1 cellular context compared by ENCODE assay signal in the genomic region with DNA sequence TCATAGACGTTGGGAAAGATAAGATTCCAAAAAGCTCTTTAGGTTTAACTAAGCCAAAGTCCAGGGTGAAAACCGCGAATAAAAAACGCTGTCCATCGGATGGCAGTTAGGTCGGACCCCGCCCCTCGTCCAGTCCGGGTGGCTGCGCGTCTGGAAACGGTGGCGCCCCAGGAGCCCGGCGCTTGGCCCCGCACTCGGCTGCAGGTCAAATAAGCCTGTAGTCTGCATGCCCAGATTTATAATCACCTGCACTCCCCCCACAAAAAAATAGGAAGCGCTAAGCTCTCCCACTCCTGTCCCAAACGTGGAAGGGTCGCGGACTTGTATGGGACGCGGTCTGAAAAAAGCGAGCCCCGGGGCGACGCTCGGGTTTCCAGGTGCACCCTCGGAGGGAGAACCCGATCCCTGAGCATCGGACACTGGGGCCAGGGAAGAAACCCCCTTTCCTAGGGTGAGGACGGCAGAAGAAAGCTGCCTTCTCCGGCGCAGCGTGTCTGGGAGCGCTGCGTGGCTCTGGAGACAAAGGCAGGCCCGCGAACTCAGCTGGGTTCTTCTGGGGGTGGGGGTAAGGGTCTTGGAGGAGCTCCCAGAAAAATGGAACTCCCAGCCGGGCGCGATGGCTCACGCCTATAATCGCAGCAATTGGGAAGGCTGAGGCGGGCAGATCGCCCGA.
TF ChIP-seq lines count a peak whose summit lies in the region.

No MANE protein-coding gene starts in this region.

TF ChIP-seq in K562, 482 proteins besides CTCF, POLR2A, EP300 and RAD21 (continued from another document and continues in another):
- TF ChIP-seq PRDM10 (IDR thresholded peaks at IDR 0.05; ENCODE audit: partially characterized antibody) (no peak), HCFC1 (IDR thresholded peaks at IDR 0.05; ENCODE audit: low read depth, low read length) (no peak), ZNF143 (CRISPR knock-in tag; IDR thresholded peaks at IDR 0.05) (no peak), POLR2G (IDR thresholded peaks at IDR 0.05; ENCODE audit: low read depth, low read length) (peak; percentile 80), SNRNP70 (optimal IDR thresholded peaks at IDR 0.05; ENCODE audit: low read depth, low read length) (no peak), CEBPG (CRISPR knock-in tag; IDR thresholded peaks at IDR 0.05) (no peak), CEBPG (tag; conservative IDR thresholded peaks at IDR 0.05 in 1 of 2, IDR thresholded peaks at IDR 0.05 in 1 of 2) (no peak), DACH1 (IDR thresholded peaks at IDR 0.05; ENCODE audit: partially characterized antibody) (peak; percentile 79), ZNF324 (CRISPR knock-in tag; IDR thresholded peaks at IDR 0.05) (no peak), SETDB1 (IDR thresholded peaks at IDR 0.05; ENCODE audit: low read length) (no peak), CHD1 (IDR thresholded peaks at IDR 0.05; ENCODE audit: low read length) (peak; percentile 63), ATF7 (IDR thresholded peaks at IDR 0.05) (no peak), JUNB (CRISPR knock-in tag; conservative IDR thresholded peaks at IDR 0.05) (no peak), DIDO1 (tag; IDR thresholded peaks at IDR 0.05; ENCODE audit: low read depth) (no peak), SREBF2 (CRISPR knock-in tag; IDR thresholded peaks at IDR 0.05) (no peak), ZNF740 (CRISPR knock-in tag; IDR thresholded peaks at IDR 0.05) (no peak), ZNF740 (tag; IDR thresholded peaks at IDR 0.05) (no peak), MCM3 (IDR thresholded peaks at IDR 0.05) (no peak), SRSF1 (IDR thresholded peaks at IDR 0.05; ENCODE audit: low read depth, low read length) (0 out of 2 replicates have a peak, but pooled peaks have one; percentile 43), NCOA1 (IDR thresholded peaks at IDR 0.05; ENCODE audit: low read depth) (no peak), THRAP3 (IDR thresholded peaks at IDR 0.05; ENCODE audit: borderline replicate concordance) (no peak), SRSF9 (IDR thresholded peaks at IDR 0.05; ENCODE audit: borderline replicate concordance, low read depth, low read length) (no peak), RBM34 (IDR thresholded peaks at IDR 0.05; ENCODE audit: borderline replicate concordance, insufficient read depth, low read length) (no peak), POLR2H (tag; IDR thresholded peaks at IDR 0.05; ENCODE audit: low read depth) (no peak), SREBF1 (IDR thresholded peaks at IDR 0.05; ENCODE audit: borderline replicate concordance, low read depth, low read length) (no peak), TSHZ1 (CRISPR knock-in tag; IDR thresholded peaks at IDR 0.05) (no peak), CC2D1A (IDR thresholded peaks at IDR 0.05) (no peak), KAT2B (IDR thresholded peaks at IDR 0.05; ENCODE audit: low read depth, low read length) (no peak), ZNF175 (CRISPR knock-in tag; IDR thresholded peaks at IDR 0.05; ENCODE audit: low read depth) (peak; percentile 55; the same call in 1 of the 2 replicates)
- TF ChIP-seq, protein P1, sequence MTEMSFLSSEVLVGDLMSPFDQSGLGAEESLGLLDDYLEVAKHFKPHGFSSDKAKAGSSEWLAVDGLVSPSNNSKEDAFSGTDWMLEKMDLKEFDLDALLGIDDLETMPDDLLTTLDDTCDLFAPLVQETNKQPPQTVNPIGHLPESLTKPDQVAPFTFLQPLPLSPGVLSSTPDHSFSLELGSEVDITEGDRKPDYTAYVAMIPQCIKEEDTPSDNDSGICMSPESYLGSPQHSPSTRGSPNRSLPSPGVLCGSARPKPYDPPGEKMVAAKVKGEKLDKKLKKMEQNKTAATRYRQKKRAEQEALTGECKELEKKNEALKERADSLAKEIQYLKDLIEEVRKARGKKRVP (CRISPR knock-in tag; IDR thresholded peaks at IDR 0.05) = no peak
- TF ChIP-seq, protein P2, sequence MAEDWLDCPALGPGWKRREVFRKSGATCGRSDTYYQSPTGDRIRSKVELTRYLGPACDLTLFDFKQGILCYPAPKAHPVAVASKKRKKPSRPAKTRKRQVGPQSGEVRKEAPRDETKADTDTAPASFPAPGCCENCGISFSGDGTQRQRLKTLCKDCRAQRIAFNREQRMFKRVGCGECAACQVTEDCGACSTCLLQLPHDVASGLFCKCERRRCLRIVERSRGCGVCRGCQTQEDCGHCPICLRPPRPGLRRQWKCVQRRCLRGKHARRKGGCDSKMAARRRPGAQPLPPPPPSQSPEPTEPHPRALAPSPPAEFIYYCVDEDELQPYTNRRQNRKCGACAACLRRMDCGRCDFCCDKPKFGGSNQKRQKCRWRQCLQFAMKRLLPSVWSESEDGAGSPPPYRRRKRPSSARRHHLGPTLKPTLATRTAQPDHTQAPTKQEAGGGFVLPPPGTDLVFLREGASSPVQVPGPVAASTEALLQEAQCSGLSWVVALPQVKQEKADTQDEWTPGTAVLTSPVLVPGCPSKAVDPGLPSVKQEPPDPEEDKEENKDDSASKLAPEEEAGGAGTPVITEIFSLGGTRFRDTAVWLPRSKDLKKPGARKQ (CRISPR knock-in tag; IDR thresholded peaks at IDR 0.05) = no peak
- TF ChIP-seq, protein P3, sequence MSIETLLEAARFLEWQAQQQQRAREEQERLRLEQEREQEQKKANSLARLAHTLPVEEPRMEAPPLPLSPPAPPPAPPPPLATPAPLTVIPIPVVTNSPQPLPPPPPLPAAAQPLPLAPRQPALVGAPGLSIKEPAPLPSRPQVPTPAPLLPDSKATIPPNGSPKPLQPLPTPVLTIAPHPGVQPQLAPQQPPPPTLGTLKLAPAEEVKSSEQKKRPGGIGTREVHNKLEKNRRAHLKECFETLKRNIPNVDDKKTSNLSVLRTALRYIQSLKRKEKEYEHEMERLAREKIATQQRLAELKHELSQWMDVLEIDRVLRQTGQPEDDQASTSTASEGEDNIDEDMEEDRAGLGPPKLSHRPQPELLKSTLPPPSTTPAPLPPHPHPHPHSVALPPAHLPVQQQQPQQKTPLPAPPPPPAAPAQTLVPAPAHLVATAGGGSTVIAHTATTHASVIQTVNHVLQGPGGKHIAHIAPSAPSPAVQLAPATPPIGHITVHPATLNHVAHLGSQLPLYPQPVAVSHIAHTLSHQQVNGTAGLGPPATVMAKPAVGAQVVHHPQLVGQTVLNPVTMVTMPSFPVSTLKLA (conservative IDR thresholded peaks at IDR 0.05) = no peak
- TF ChIP-seq, protein P4, sequence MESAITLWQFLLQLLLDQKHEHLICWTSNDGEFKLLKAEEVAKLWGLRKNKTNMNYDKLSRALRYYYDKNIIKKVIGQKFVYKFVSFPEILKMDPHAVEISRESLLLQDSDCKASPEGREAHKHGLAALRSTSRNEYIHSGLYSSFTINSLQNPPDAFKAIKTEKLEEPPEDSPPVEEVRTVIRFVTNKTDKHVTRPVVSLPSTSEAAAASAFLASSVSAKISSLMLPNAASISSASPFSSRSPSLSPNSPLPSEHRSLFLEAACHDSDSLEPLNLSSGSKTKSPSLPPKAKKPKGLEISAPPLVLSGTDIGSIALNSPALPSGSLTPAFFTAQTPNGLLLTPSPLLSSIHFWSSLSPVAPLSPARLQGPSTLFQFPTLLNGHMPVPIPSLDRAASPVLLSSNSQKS (CRISPR knock-in tag; IDR thresholded peaks at IDR 0.05) = no peak
- TF ChIP-seq, protein P5, sequence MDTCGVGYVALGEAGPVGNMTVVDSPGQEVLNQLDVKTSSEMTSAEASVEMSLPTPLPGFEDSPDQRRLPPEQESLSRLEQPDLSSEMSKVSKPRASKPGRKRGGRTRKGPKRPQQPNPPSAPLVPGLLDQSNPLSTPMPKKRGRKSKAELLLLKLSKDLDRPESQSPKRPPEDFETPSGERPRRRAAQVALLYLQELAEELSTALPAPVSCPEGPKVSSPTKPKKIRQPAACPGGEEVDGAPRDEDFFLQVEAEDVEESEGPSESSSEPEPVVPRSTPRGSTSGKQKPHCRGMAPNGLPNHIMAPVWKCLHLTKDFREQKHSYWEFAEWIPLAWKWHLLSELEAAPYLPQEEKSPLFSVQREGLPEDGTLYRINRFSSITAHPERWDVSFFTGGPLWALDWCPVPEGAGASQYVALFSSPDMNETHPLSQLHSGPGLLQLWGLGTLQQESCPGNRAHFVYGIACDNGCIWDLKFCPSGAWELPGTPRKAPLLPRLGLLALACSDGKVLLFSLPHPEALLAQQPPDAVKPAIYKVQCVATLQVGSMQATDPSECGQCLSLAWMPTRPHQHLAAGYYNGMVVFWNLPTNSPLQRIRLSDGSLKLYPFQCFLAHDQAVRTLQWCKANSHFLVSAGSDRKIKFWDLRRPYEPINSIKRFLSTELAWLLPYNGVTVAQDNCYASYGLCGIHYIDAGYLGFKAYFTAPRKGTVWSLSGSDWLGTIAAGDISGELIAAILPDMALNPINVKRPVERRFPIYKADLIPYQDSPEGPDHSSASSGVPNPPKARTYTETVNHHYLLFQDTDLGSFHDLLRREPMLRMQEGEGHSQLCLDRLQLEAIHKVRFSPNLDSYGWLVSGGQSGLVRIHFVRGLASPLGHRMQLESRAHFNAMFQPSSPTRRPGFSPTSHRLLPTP (IDR thresholded peaks at IDR 0.05; ENCODE audit: borderline replicate concordance, extremely low read depth, insufficient read length) = no peak
